ENCODE assay signal across 9 cellular contexts in the genomic region with DNA sequence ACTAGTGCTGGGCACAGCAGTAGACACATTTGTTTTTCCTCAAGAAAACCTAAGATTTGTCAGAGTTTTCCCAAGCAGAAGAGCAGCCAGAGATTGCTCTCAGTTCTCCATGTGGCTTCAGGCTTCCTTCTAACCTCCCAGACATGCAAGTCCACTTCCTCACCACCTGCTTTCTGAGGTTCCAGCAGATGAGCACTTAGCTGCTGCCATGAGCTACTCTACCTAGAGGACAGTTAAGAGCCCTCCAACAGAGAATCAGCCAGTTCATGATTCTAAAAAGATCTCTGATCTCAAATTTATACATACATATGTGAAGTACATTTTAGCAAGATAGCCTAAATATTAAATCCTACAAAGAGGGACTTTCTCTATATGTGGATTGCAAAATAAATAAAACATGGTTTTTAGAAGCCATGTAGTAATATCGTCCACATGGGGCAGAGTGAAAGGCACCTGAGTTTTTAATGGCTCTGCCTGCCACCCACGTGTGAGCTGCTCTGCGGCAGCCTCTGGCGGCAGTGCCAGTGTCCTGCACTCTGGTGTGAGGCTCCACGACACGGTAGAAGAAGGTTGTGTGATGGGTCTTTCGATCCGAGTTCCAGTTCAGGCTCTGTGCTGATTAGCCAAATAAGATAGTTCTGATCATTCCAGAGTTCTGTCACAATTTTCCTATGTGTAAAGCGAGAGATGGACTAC. TPM values are rescaled to one million over a fixed set of nuclear protein-coding genes. Genes with fewer than 3 reads are reported as not detected.
DNase-seq lines count a peak whose midpoint lies in the region; ATAC-seq and TF ChIP-seq lines count a peak whose summit lies in the region.
"Had no signal": no experiment of that assay in that cellular context is flagged by ENCODE, and none has a peak within 500 bp of the region (broad histone marks: within the 10 kb centered on the region; RNA-seq: fewer than 3 reads in every experiment).

No MANE protein-coding gene starts in this region.

- no peaks in the 10 kb centered on the region for H3K27me3 Mint-ChIP-seq in CD8-positive, alpha-beta T cell (ENCODE audit: low read depth)

- H3K27ac Mint-ChIP-seq in CD8-positive, alpha-beta T cell = peak overlapping the region; percentile 73

- no peaks in the 10 kb centered on the region for H3K9me3 Mint-ChIP-seq in CD8-positive, alpha-beta T cell

- H3K27ac ChIP-seq in CD8-positive, alpha-beta T cell (ENCODE audit: low read depth, low read length) = no peak overlapping the region
- H3K27ac ChIP-seq in vagina = no peak overlapping the region

- peak; percentile 14 to 67 (median 50) for DNase-seq in CD8-positive, alpha-beta T cell
- DNase-seq in SKM-1 (lab: John Stamatoyannopoulos, UW; ENCODE audit: unreplicated experiment) (peak; percentile 45), iris pigment epithelial cell (ENCODE audit: low read depth) (peak; percentile 34), vagina (ENCODE audit: extremely low spot score in 2 of 2) (no peak)
- peak; percentile 7 for DNase-seq in activated naive CD8-positive, alpha-beta T cell treated with anti-CD3 and anti-CD28 coated beads, Interleukin-2, amount 50 U/mL, for 16 hours (ENCODE audit: low read depth, low spot score)
- DNase-seq in stimulated activated CD8-positive, alpha-beta memory T cell treated with anti-CD3 and anti-CD28 coated beads, Interleukin-12 subunit alpha, Interleukin-12 subunit beta, amount 100 ng/mL, for 24 hours (ENCODE audit: extremely low read depth) = peak; percentile 22

- H3K4me3 ChIP-seq in CD8-positive, alpha-beta T cell (ENCODE audit: low read depth, low read length) = no peak overlapping the region
- no peak overlapping the region for H3K4me3 ChIP-seq in vagina

- H3K4me1 ChIP-seq in CD8-positive, alpha-beta T cell (ENCODE audit: insufficient read depth, low read length) = no peaks in the 10 kb centered on the region
- no peaks in the 10 kb centered on the region for H3K4me1 ChIP-seq in vagina

- peak; percentile 76 for TF ChIP-seq CTCF in CD8-positive, alpha-beta T cell (IDR thresholded peaks at IDR 0.05)
- peak in 1 of 3 experiments; percentile 42 for TF ChIP-seq CTCF in vagina (IDR thresholded peaks at IDR 0.05)

- H3K4me3 Mint-ChIP-seq in CD8-positive, alpha-beta T cell = peak overlapping the region; percentile 10

- H3K4me1 Mint-ChIP-seq in CD8-positive, alpha-beta T cell (ENCODE audit: low read depth) = peaks cover 16% of the 10 kb centered on the region

- CTCF ChIA-PET in CD8-positive, alpha-beta T cell (lab: Charles Lee) = interaction anchor here (0.7 to 1.8 kb wide), 5 partner anchors 10 to 134 kb away, joined by 3 to 8 read pairs (median 4); partner anchors contain the start of genes CYP4V2 and TLR3

- no peaks in the 10 kb centered on the region for H3K27me3 ChIP-seq in CD8-positive, alpha-beta T cell (ENCODE audit: insufficient read depth, low read length)
- H3K27me3 ChIP-seq in vagina = no peaks in the 10 kb centered on the region

- no peaks in the 10 kb centered on the region for H3K36me3 ChIP-seq in CD8-positive, alpha-beta T cell (ENCODE audit: insufficient read depth, low read length)
- H3K36me3 ChIP-seq in vagina = peaks cover 0 to 5% of the 10 kb centered on the region in 2 donors

- no peak for TF ChIP-seq POLR2A in vagina (IDR thresholded peaks at IDR 0.05)

- no peaks in the 10 kb centered on the region for H3K9me3 ChIP-seq in CD8-positive, alpha-beta T cell (ENCODE audit: low read length)
- no peaks in the 10 kb centered on the region for H3K9me3 ChIP-seq in vagina

- POLR2A ChIA-PET in CD8-positive, alpha-beta T cell (lab: Charles Lee) = interaction anchor here (1.9 kb wide), 1 partner anchor 10 kb away, joined by 18 read pairs; the partner anchor contains the start of gene CYP4V2

- ATAC-seq in CD8-positive, alpha-beta T cell = peak; percentile 91
- ATAC-seq in GM19452 (IDR thresholded peaks at IDR 0.05; ENCODE audit: unreplicated experiment) (peak; percentile 89), HG03469 (IDR thresholded peaks at IDR 0.05; ENCODE audit: unreplicated experiment) (peak; percentile 84)

- peaks cover 12% of the 10 kb centered on the region for H3K36me3 Mint-ChIP-seq in CD8-positive, alpha-beta T cell

- intact Hi-C loops in CD8-positive, alpha-beta T cell (cut with DNase I, micrococcal nuclease) = loop anchor here in 1 of 2 experiments (1.0 to 5.0 kb wide), 3 partner anchors 10 to 133 kb away; partner anchors contain the start of genes CYP4V2 and TLR3
- intact Hi-C loops in vagina (cut with DNase I) = no loop called here

RNA-seq across cellular contexts. Expression of gene CYP4V2, which starts 10.3 kb away (rescaled TPM):
- total RNA-seq in CD8-positive, alpha-beta T cell = 1 to 10 TPM; 7.9 to 9.9 TPM
- total RNA-seq in vagina = 18.2 TPM

RNA-seq across cellular contexts. Expression of gene KLKB1, which starts 25.6 kb away (rescaled TPM):
- total RNA-seq in CD8-positive, alpha-beta T cell = under 1 TPM; 0.25 to 0.35 TPM
- total RNA-seq in vagina = 0.98 TPM
- total RNA-seq: pulmonary artery endothelial cell had no signal

Comparison
In these comparisons a context has a peak if more than half of its experiments do, and no peak if none do; other contexts are left out.
1. DNase-seq: peak in CD8-positive, alpha-beta T cell (7 of 7), SKM-1 (single experiment), activated naive CD8-positive, alpha-beta T cell treated with anti-CD3 and anti-CD28 coated beads, Interleukin-2, amount 50 U/mL, for 16 hours (single experiment), iris pigment epithelial cell (single experiment) and stimulated activated CD8-positive, alpha-beta memory T cell treated with anti-CD3 and anti-CD28 coated beads, Interleukin-12 subunit alpha, Interleukin-12 subunit beta, amount 100 ng/mL, for 24 hours (single experiment); none in vagina (0 of 2).
2. Peak in every context shown above with its lines, with median percentiles within 50 percentile points of each other: ATAC-seq.